Comparison of ENCODE assay signal across 8 cellular contexts in genomic region chr14:54627718-54628345, GRCh38.
DNase-seq lines count a peak whose midpoint lies in the region; ATAC-seq lines count a peak whose summit lies in the region.

No MANE protein-coding gene starts in this region.

- peak; percentile 96 for DNase-seq in COLO829 (ENCODE audit: low spot score)
- peak; percentile 57 to 59 for DNase-seq in Kasumi-1 (lab: John Stamatoyannopoulos, UW)
- DNase-seq in astrocyte of the hippocampus (ENCODE audit: low read depth, low spot score), result peak; percentile 67
- peak; percentile 58 for DNase-seq in inferior parietal cortex (ENCODE audit: extremely low spot score)
- peak; percentile 35 for DNase-seq in stimulated activated CD4-positive, alpha-beta T cell treated with anti-CD3 and anti-CD28 coated beads, Interleukin-4, amount 100 ng/mL, for 24 hours
- DNase-seq in NCI-H1930 (lab: John Stamatoyannopoulos, UW), result no peak
- no peak for DNase-seq in activated gamma-delta T cell treated with Interleukin-2 at 50 U/mL for 16 hours

- peak; percentile 77 for ATAC-seq in GM21529 (IDR thresholded peaks at IDR 0.05; ENCODE audit: unreplicated experiment)

Comparison
In these comparisons a context has a peak if more than half of its experiments do, and no peak if none do; other contexts are left out.
1. DNase-seq: peak in COLO829 (single experiment), Kasumi-1 (2 of 2), astrocyte of the hippocampus (single experiment), inferior parietal cortex (single experiment) and stimulated activated CD4-positive, alpha-beta T cell treated with anti-CD3 and anti-CD28 coated beads, Interleukin-4, amount 100 ng/mL, for 24 hours (single experiment); none in NCI-H1930 (0 of 2) and activated gamma-delta T cell treated with Interleukin-2 at 50 U/mL for 16 hours (single experiment).